Comparison of ENCODE assay signal across 2 cellular contexts in genomic region chr5:38599751-38600150, GRCh38. TPM values are rescaled to one million over a fixed set of nuclear protein-coding genes. Genes with fewer than 3 reads are reported as not detected.
"Had no signal": no experiment of that assay in that cellular context is flagged by ENCODE, and none has a peak within 500 bp of the region (broad histone marks: within the 10 kb centered on the region; RNA-seq: fewer than 3 reads in every experiment).

No MANE protein-coding gene starts in this region.

RNA-seq across cellular contexts. Expression of gene LIFR, which starts 43.3 kb away (rescaled TPM):
- polyA plus RNA-seq: immature natural killer cell; naive thymus-derived CD4-positive, alpha-beta T cell had no signal
